22 cellular contexts compared by ENCODE assay signal in the genomic region with DNA sequence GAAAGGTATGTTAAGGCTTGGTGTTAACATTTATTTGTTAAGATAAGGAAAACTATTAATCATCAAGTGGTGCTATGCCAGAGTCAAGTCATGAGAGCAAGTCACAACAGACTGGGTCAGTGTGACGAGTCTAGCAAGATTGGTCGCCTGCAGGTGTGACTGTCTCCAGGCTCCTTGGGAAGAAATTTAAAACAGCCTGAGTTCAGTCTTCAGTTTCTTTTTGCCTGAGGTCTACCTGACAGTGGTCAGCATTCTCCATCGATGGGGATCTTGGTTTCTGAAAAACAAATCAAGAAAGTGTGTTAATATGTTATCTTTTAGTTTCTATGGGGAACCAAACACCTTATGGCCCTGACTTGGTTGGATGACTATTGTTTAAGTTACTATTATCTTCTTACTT.
DNase-seq lines count a peak whose midpoint lies in the region; ATAC-seq, FAIRE-seq and TF ChIP-seq lines count a peak whose summit lies in the region.
"Had no signal": no experiment of that assay in that cellular context is flagged by ENCODE, and none has a peak within 500 bp of the region (broad histone marks: within the 10 kb centered on the region; RNA-seq: fewer than 3 reads in every experiment).

No MANE protein-coding gene starts in this region.

- DNase-seq in GM10248 (ENCODE audit: extremely low spot score) (peak; percentile 7), H54 (ENCODE audit: insufficient read length, low spot score) (no peak), NCI-H187 (lab: John Stamatoyannopoulos, UW) (no peak)
- DNase-seq in stimulated activated CD4-positive, alpha-beta T cell treated with anti-CD3 and anti-CD28 coated beads, Interleukin-1b, Interleukin-23, amount 100 ng/mL, for 48 hours: no peak
- DNase-seq: 8988T; activated gamma-delta T cell; aorta; colonic mucosa; DMS79 treated with DMSO at 0.1 percent for 48 hours; erythroblast; HFFc6; MG63; NCI-H2081; NCI-H524 treated with DMSO at 0.1 percent for 48 hours; Peyer's patch; sigmoid colon; stimulated activated CD4-positive, alpha-beta T cell treated with anti-CD3 and anti-CD28 coated beads, Interleukin-4, amount 100 ng/mL, for 1 hour had no signal

- no peak for FAIRE-seq in H54 (lab: Jason Lieb, UNC)
- FAIRE-seq: keratinocyte had no signal

- no peak for TF ChIP-seq CTCF in GM10248 (IDR thresholded peaks at IDR 0.05; ENCODE audit: control extremely low read depth, extremely low read depth, low read depth, missing control alignments)

- ATAC-seq in GM19397 (IDR thresholded peaks at IDR 0.05; ENCODE audit: unreplicated experiment) (peak; percentile 89), HG02763 (IDR thresholded peaks at IDR 0.05; ENCODE audit: unreplicated experiment) (peak; percentile 65), HG03378 (IDR thresholded peaks at IDR 0.05; ENCODE audit: unreplicated experiment) (peak; percentile 87), HG03439 (IDR thresholded peaks at IDR 0.05; ENCODE audit: unreplicated experiment) (no peak)

- CTCF ChIA-PET in GM10248 (lab: Yijun Ruan, JAX): interaction anchor here (1.3 kb wide), 1 partner anchor 15 kb away, joined by 3 read pairs; no protein-coding TSS in a partner anchor

- POLR2A ChIA-PET in GM10248 (lab: Yijun Ruan, JAX): no interaction called here

- TF ChIP-seq POLR2A in H54 (IDR thresholded peaks at IDR 0.05; ENCODE audit: low read depth, low read length): no peak
